Comparison of ENCODE assay signal across 10 cellular contexts in the genomic region with DNA sequence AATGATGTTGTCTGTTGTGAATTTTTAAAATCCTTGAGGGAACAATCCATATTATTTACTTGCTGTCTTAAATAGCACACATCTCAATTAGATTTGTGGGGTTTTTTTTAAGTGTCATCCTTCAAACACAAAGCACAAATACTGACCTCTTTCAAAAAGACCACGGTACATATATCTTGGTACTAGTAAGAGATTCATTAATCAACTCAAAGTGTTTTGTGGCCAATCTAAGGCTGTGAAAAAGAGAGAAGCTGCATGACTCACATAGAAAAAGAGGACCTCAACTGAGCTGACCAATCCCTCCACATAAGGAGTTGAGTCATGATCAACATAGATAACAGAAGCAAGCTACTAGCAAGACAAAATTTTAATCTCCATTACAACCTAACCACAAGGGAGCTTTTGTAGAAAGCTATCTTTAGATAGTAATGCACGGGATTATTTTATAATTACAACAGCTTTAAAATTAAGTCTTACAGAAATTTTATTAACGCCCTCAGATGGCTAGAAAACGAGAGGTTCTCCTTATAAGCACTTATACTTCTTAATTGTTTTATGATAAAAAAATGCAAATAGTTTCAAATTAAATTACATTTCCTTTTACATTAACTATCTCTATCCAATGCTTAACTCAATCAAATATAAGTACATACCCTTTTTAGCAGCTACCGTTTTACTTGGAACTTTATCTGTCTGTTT.
A peak's percentile ranks its signal among the peaks of the same experiment; 100 is the strongest.
DNase-seq lines count a peak whose midpoint lies in the region; ATAC-seq, FAIRE-seq and TF ChIP-seq lines count a peak whose summit lies in the region.
"Had no signal": no experiment of that assay in that cellular context is flagged by ENCODE, and none has a peak within 500 bp of the region (broad histone marks: within the 10 kb centered on the region; RNA-seq: fewer than 3 reads in every experiment).

No MANE protein-coding gene starts in this region.

- no peak for DNase-seq in OCI-LY7 (ENCODE audit: low spot score)
- peak; percentile 20 for DNase-seq in fibroblast of the conjunctiva (ENCODE audit: low read depth)
- DNase-seq in skeletal muscle cell (ENCODE audit: low read depth), result peak; percentile 60
- DNase-seq in frontal cortex (ENCODE audit: low spot score in 2 of 2), result no peak
- no peak for DNase-seq in HuH-7 (ENCODE audit: low spot score)
- DNase-seq: stimulated activated CD4-positive, alpha-beta T cell treated with anti-CD3 and anti-CD28 coated beads, Interleukin-1b, Interleukin-23, amount 100 ng/mL, for 48 hours had no signal

- TF ChIP-seq CTCF in OCI-LY7 (conservative IDR thresholded peaks at IDR 0.05; ENCODE audit: low read length), result no peak

- H3K4me2 ChIP-seq in OCI-LY7 (ENCODE audit: low read length), result no peak overlapping the region

- no peaks in the 10 kb centered on the region for H3K4me1 ChIP-seq in OCI-LY7 (ENCODE audit: insufficient read depth, low read length, poor library complexity, severe bottlenecking)

- H3K79me2 ChIP-seq in OCI-LY7 (ENCODE audit: insufficient read depth, low read depth, low read length), result no peaks in the 10 kb centered on the region

- POLR2A ChIA-PET in OCI-LY7 (lab: Charles Lee), result interaction anchor here (0.6 to 1.4 kb wide), 4 partner anchors 10 to 36 kb away, joined by 3 to 6 read pairs (median 4); no protein-coding TSS in a partner anchor

- no peaks in the 10 kb centered on the region for H3K9me2 ChIP-seq in OCI-LY7 (ENCODE audit: insufficient read depth, low read length)

- intact Hi-C loops in OCI-LY7 (cut with micrococcal nuclease; ENCODE audit: unreplicated experiment), result no loop called here

- H2AFZ ChIP-seq in OCI-LY7 (ENCODE audit: low read length), result no peak overlapping the region

- ATAC-seq in GM21619 (IDR thresholded peaks at IDR 0.05; ENCODE audit: unreplicated experiment) (peak; percentile 56), GM21576 (IDR thresholded peaks at IDR 0.05; ENCODE audit: unreplicated experiment) (no peak), HG02798 (IDR thresholded peaks at IDR 0.05; ENCODE audit: poor library complexity, unreplicated experiment) (no peak)

- H3K4me3 ChIP-seq in OCI-LY7 (ENCODE audit: low read depth, low read length, poor library complexity, severe bottlenecking) (no peak overlapping the region), skeletal muscle cell (ENCODE audit: low read depth, low read length) (no peak overlapping the region)
- H3K4me3 ChIP-seq: dorsolateral prefrontal cortex had no signal

- no peaks in the 10 kb centered on the region for H4K20me1 ChIP-seq in OCI-LY7 (ENCODE audit: insufficient read depth, low read length)

- peaks cover 96% of the 10 kb centered on the region for H3K36me3 ChIP-seq in OCI-LY7 (ENCODE audit: insufficient read depth, low read length)

- BruUV-seq in OCI-LY7 (replicated peaks; lab: Mats Ljungman, UMichigan), result TSS peak; percentile 8

- H3K27ac ChIP-seq in OCI-LY7 (ENCODE audit: low read depth, low read length, poor library complexity, severe bottlenecking), result no peak overlapping the region

- no peak for FAIRE-seq in frontal cortex (lab: Jason Lieb, UNC)

- CTCF ChIA-PET in OCI-LY7 (lab: Charles Lee; ENCODE audit: unreplicated experiment), result interaction anchor here (0.7 to 1.2 kb wide), 2 partner anchors 9 to 12 kb away, joined by 3 read pairs; no protein-coding TSS in a partner anchor

- no peaks in the 10 kb centered on the region for H3K9me3 ChIP-seq in OCI-LY7 (ENCODE audit: low read length)

Comparison
In these comparisons a context has a peak if more than half of its experiments do, and no peak if none do; other contexts are left out.
1. DNase-seq: peak in fibroblast of the conjunctiva (single experiment) and skeletal muscle cell (single experiment); none in OCI-LY7 (single experiment), frontal cortex (0 of 2) and HuH-7 (single experiment).